15 cellular contexts compared by ENCODE assay signal in the genomic region with DNA sequence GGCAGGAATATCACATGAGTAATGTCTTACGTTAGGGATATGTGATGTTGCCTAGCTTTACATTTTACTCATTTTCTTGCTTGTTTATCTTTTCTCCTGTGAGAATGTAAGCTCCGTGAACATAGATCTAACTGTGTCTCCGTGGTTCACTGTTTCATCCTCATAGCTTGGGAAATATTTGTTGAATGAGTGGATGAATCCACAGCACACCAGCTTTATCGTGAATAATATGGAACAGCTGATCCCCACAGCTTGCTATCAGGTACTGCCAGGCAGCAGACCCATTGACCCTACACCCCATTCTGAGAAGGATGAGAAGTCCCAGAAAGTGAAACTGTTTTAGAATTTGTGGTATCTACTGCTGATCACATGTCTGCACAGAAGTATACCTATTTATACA.
DNase-seq lines count a peak whose midpoint lies in the region; ATAC-seq and TF ChIP-seq lines count a peak whose summit lies in the region.
"Had no signal": no experiment of that assay in that cellular context is flagged by ENCODE, and none has a peak within 500 bp of the region (broad histone marks: within the 10 kb centered on the region; RNA-seq: fewer than 3 reads in every experiment).

No MANE protein-coding gene starts in this region.

- H3K4me1 ChIP-seq in esophagus squamous epithelium = no peaks in the 10 kb centered on the region

- TF ChIP-seq CTCF in HFFc6 (IDR thresholded peaks at IDR 0.05) (no peak), WI38 (IDR thresholded peaks at IDR 0.05; ENCODE audit: low read depth, low read length) (no peak), fibroblast of the aortic adventitia (IDR thresholded peaks at IDR 0.05; ENCODE audit: insufficient read depth, low read length) (no peak), esophagus squamous epithelium (IDR thresholded peaks at IDR 0.05) (no peak)
- no peak for TF ChIP-seq CTCF in CD4-positive, alpha-beta T cell (IDR thresholded peaks at IDR 0.05)

- H3K4me3 Mint-ChIP-seq in HFFc6 = peak overlapping the region; percentile 80
- H3K4me3 Mint-ChIP-seq in CD4-positive, alpha-beta T cell = no peak overlapping the region
- H3K4me3 Mint-ChIP-seq: activated CD4-positive, alpha-beta memory T cell treated with anti-CD3 and anti-CD28 coated beads, Interleukin-2, amount 10 ng/mL, durations not matched to agents 7 days and 5 days; T-helper 2 cell treated with Interferon-gamma antibody and Interleukin-4, amounts not matched to agents 5 μg/mL and 100 μg/mL, for 36 hours had no signal

- H3K27me3 Mint-ChIP-seq in HFFc6 (ENCODE audit: insufficient read depth) = no peaks in the 10 kb centered on the region
- H3K27me3 Mint-ChIP-seq in CD4-positive, alpha-beta T cell = no peaks in the 10 kb centered on the region
- H3K27me3 Mint-ChIP-seq: activated CD4-positive, alpha-beta memory T cell treated with anti-CD3 and anti-CD28 coated beads, Interleukin-2, amount 10 ng/mL, durations not matched to agents 7 days and 5 days had no signal

- H3K4me3 ChIP-seq in WI38 (ENCODE audit: low read depth, low read length) (peak overlapping the region; percentile 28), fibroblast of the aortic adventitia (ENCODE audit: low read depth, low read length) (peak overlapping the region; percentile 20), esophagus squamous epithelium (no peak overlapping the region)
- H3K4me3 ChIP-seq: lung had no signal

- H3K27ac Mint-ChIP-seq in HFFc6 = peak overlapping the region; percentile 86
- no peak overlapping the region for H3K27ac Mint-ChIP-seq in activated naive CD4-positive, alpha-beta T cell treated with anti-CD3 and anti-CD28 coated beads, Interleukin-2, amount 50 U/mL, for 72 hours
- no peak overlapping the region for H3K27ac Mint-ChIP-seq in CD4-positive, alpha-beta T cell
- H3K27ac Mint-ChIP-seq: activated CD4-positive, alpha-beta memory T cell treated with anti-CD3 and anti-CD28 coated beads, Interleukin-2, amount 10 ng/mL, durations not matched to agents 7 days and 5 days; T-helper 2 cell treated with Interferon-gamma antibody and Interleukin-4, amounts not matched to agents 5 μg/mL and 100 μg/mL, for 36 hours had no signal

- peak; percentile 19 for DNase-seq in A172 (ENCODE audit: low spot score)
- peak; percentile 77 for DNase-seq in HFFc6
- DNase-seq in fibroblast of the aortic adventitia (ENCODE audit: low read depth) = peak; percentile 51
- DNase-seq in NCI-H1092 (lab: John Stamatoyannopoulos, UW) = no peak
- DNase-seq in esophagus squamous epithelium (lab: John Stamatoyannopoulos, UW) = no peak
- no peak for DNase-seq in activated naive CD4-positive, alpha-beta T cell treated with anti-CD3 and anti-CD28 coated beads, Interleukin-2, amount 50 U/mL, for 72 hours (ENCODE audit: low spot score in 2 of 2)
- DNase-seq in CD4-positive, alpha-beta T cell = no peak
- DNase-seq: 8988T; activated CD4-positive, alpha-beta memory T cell treated with anti-CD3 and anti-CD28 coated beads, Interleukin-2, amount 10 ng/mL, durations not matched to agents 7 days and 5 days; caudate nucleus; NCI-H526 treated with DMSO at 0.1 percent for 48 hours had no signal

- no peak for ATAC-seq in activated naive CD4-positive, alpha-beta T cell treated with anti-CD3 and anti-CD28 coated beads, Interleukin-2, amount 50 U/mL, for 72 hours
- no peak for ATAC-seq in CD4-positive, alpha-beta T cell (ENCODE audit: poor library complexity)
- ATAC-seq: Right ventricle myocardium inferior had no signal

- WGBS in esophagus squamous epithelium, 2 donors = 13 to 41% methylated on average over 4 of the region's 4 CpGs

- no peaks in the 10 kb centered on the region for H3K36me3 ChIP-seq in esophagus squamous epithelium

- TF ChIP-seq POLR2A in esophagus squamous epithelium (IDR thresholded peaks at IDR 0.05) = no peak

- intact Hi-C loops in esophagus squamous epithelium (cut with DNase I) = no loop called here
- intact Hi-C loops in CD4-positive, alpha-beta T cell (cut with DNase I, micrococcal nuclease) = no loop called here

- CTCF ChIA-PET in CD4-positive, alpha-beta T cell (lab: Charles Lee) = no interaction called here

- POLR2A ChIA-PET in CD4-positive, alpha-beta T cell (lab: Charles Lee) = interaction anchor here (0.6 kb wide), 1 partner anchor 1184 kb away, joined by 5 read pairs; no protein-coding TSS in a partner anchor

- H3K9me3 Mint-ChIP-seq in HFFc6 = no peaks in the 10 kb centered on the region; the same call in 1 of the 2 replicates
- peaks cover 0 to 8% of the 10 kb centered on the region in 2 donors for H3K9me3 Mint-ChIP-seq in activated naive CD4-positive, alpha-beta T cell treated with anti-CD3 and anti-CD28 coated beads, Interleukin-2, amount 50 U/mL, for 72 hours
- no peaks in the 10 kb centered on the region for H3K9me3 Mint-ChIP-seq in CD4-positive, alpha-beta T cell
- H3K9me3 Mint-ChIP-seq: activated CD4-positive, alpha-beta memory T cell treated with anti-CD3 and anti-CD28 coated beads, Interleukin-2, amount 10 ng/mL, durations not matched to agents 7 days and 5 days; T-helper 2 cell treated with Interferon-gamma antibody and Interleukin-4, amounts not matched to agents 5 μg/mL and 100 μg/mL, for 36 hours had no signal

- no peaks in the 10 kb centered on the region for H3K9me3 ChIP-seq in esophagus squamous epithelium
- H3K9me3 ChIP-seq in CD4-positive, alpha-beta T cell (ENCODE audit: control insufficient read depth, low read length) = no peaks in the 10 kb centered on the region

- peaks cover 51% of the 10 kb centered on the region for H3K4me1 Mint-ChIP-seq in HFFc6 (ENCODE audit: low read depth)
- no peaks in the 10 kb centered on the region for H3K4me1 Mint-ChIP-seq in CD4-positive, alpha-beta T cell (ENCODE audit: low read depth)
- H3K4me1 Mint-ChIP-seq: activated CD4-positive, alpha-beta memory T cell treated with anti-CD3 and anti-CD28 coated beads, Interleukin-2, amount 10 ng/mL, durations not matched to agents 7 days and 5 days had no signal

- H3K27ac ChIP-seq in esophagus squamous epithelium = no peak overlapping the region
- no peak overlapping the region for H3K27ac ChIP-seq in CD4-positive, alpha-beta T cell (ENCODE audit: low read depth, low read length)

- no peaks in the 10 kb centered on the region for H3K27me3 ChIP-seq in esophagus squamous epithelium
- no peaks in the 10 kb centered on the region for H3K27me3 ChIP-seq in CD4-positive, alpha-beta T cell (ENCODE audit: control insufficient read depth, insufficient read depth, low read length)

- no peaks in the 10 kb centered on the region for H3K36me3 Mint-ChIP-seq in HFFc6 (ENCODE audit: low read depth)
- no peaks in the 10 kb centered on the region for H3K36me3 Mint-ChIP-seq in activated naive CD4-positive, alpha-beta T cell treated with anti-CD3 and anti-CD28 coated beads, Interleukin-2, amount 50 U/mL, for 72 hours
- no peaks in the 10 kb centered on the region for H3K36me3 Mint-ChIP-seq in CD4-positive, alpha-beta T cell (ENCODE audit: low read depth)

Comparison
In these comparisons a context has a peak if more than half of its experiments do, and no peak if none do; other contexts are left out.
1. DNase-seq: peak in A172 (single experiment), HFFc6 (single experiment) and fibroblast of the aortic adventitia (single experiment); none in NCI-H1092 (single experiment), esophagus squamous epithelium (single experiment), activated naive CD4-positive, alpha-beta T cell treated with anti-CD3 and anti-CD28 coated beads, Interleukin-2, amount 50 U/mL, for 72 hours (0 of 2) and CD4-positive, alpha-beta T cell (0 of 10).
2. H3K4me3 ChIP-seq: peak in WI38 (single experiment) and fibroblast of the aortic adventitia (single experiment); none in esophagus squamous epithelium (0 of 4).